1 cellular context compared by ENCODE assay signal in the genomic region with DNA sequence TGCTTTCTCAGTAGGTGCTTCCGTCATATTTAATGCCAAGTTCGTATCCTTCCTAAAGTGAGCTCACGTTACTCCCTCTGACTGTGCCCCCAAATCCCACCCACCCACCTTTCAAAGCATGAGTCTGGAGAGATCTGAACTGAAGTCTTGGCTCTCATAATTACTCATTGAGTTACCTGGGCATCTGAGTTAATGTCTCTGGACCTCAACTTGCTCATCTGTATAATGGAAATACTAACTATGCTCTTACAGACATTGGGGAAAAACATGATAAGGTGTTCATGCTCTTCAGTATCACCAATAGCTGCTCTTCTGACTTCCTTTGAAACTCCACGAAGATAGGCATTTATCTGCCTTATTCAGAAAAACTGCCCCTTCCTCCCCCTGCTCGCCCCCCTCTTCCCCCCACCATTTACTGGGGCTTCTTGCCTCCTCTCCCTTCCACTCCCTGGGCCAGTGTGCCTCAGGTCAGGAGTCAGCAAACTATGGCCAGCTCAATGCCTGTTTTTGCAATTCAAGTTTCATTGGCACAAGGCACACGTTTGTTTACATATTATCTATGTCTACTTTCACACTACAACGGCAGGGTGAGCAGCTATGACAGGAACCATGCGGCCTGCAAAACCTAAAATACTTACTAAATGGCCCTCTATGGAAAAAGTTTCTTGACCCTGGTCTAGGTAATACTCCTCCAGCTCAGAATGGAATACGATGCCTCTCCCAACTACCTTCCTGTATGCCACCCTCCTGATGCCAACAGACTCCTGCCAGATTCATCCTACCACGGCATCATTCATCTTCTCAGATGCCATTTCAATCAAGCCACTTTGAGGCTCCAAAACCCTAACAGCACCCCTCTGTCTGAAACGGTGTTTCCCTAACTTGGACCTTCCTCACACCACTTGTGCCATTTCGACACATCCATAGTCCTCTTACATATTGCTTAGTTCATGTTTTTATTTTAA.
TF ChIP-seq lines count a peak whose summit lies in the region.

No MANE protein-coding gene starts in this region.

TF ChIP-seq in HepG2, 621 proteins besides CTCF, POLR2A, EP300 and RAD21 (continued from another document):
- TF ChIP-seq KDM3A (CRISPR knock-in tag; IDR thresholded peaks at IDR 0.05; ENCODE audit: low read depth) (no peak), FUBP1 (CRISPR knock-in tag; IDR thresholded peaks at IDR 0.05; ENCODE audit: borderline replicate concordance) (no peak), TCF12 (IDR thresholded peaks at IDR 0.05) (no peak), TCF12 (CRISPR knock-in tag; IDR thresholded peaks at IDR 0.05) (no peak), HOXA5 (CRISPR knock-in tag; IDR thresholded peaks at IDR 0.05) (no peak), CEBPB (IDR thresholded peaks at IDR 0.05; ENCODE audit: borderline replicate concordance, low read depth, low read length) (0 out of 2 replicates have a peak, but pooled peaks have one; percentile 11), ZNF839 (CRISPR knock-in tag; IDR thresholded peaks at IDR 0.05; ENCODE audit: borderline replicate concordance) (no peak), RBM22 (optimal IDR thresholded peaks at IDR 0.05; ENCODE audit: low read length) (peak; percentile 61), ZNF629 (CRISPR knock-in tag; conservative IDR thresholded peaks at IDR 0.05) (peak; percentile 78), ESRRA (CRISPR knock-in tag; IDR thresholded peaks at IDR 0.05; ENCODE audit: low read depth) (no peak), ZNF263 (CRISPR knock-in tag; IDR thresholded peaks at IDR 0.05) (no peak)
- TF ChIP-seq, protein P1, sequence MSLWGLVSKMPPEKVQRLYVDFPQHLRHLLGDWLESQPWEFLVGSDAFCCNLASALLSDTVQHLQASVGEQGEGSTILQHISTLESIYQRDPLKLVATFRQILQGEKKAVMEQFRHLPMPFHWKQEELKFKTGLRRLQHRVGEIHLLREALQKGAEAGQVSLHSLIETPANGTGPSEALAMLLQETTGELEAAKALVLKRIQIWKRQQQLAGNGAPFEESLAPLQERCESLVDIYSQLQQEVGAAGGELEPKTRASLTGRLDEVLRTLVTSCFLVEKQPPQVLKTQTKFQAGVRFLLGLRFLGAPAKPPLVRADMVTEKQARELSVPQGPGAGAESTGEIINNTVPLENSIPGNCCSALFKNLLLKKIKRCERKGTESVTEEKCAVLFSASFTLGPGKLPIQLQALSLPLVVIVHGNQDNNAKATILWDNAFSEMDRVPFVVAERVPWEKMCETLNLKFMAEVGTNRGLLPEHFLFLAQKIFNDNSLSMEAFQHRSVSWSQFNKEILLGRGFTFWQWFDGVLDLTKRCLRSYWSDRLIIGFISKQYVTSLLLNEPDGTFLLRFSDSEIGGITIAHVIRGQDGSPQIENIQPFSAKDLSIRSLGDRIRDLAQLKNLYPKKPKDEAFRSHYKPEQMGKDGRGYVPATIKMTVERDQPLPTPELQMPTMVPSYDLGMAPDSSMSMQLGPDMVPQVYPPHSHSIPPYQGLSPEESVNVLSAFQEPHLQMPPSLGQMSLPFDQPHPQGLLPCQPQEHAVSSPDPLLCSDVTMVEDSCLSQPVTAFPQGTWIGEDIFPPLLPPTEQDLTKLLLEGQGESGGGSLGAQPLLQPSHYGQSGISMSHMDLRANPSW (CRISPR knock-in tag; IDR thresholded peaks at IDR 0.05; ENCODE audit: borderline replicate concordance), result no peak
